In the genomic region with DNA sequence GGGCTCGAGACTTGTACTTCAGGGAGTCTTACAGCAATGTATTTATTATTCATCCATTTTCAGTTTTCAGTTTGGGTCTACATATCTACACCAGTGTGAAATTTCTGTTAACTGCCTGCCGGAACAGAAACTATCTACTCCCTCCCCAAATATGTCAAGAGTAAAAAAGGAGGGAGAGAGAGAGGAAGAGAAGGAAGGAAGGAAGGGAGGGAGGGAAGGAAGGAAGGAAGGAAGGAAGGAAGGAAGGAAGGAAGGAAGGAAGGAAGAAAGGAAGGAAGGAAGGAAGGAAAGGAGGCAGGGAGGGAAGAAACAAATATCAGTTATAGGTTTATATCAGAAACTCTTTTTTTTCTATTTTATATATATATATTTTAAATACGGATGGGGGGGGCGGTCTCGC, we compare ENCODE assay signal across 29 cellular contexts. TPM values are rescaled to one million over a fixed set of nuclear protein-coding genes. Genes with fewer than 3 reads are reported as not detected.
"Had no signal": no experiment of that assay in that cellular context is flagged by ENCODE, and none has a peak within 500 bp of the region (broad histone marks: within the 10 kb centered on the region; RNA-seq: fewer than 3 reads in every experiment).

No MANE protein-coding gene starts in this region.

- H3K4me3 Mint-ChIP-seq: activated CD4-positive, alpha-beta T cell treated with anti-CD3 and anti-CD28 coated beads for 36 hours; activated CD8-positive, alpha-beta T cell treated with anti-CD3 and anti-CD28 coated beads for 36 hours; activated naive CD4-positive, alpha-beta T cell treated with anti-CD3 and anti-CD28 coated beads, Interleukin-2, amount 10 ng/mL, durations not matched to agents 7 days and 5 days; activated naive CD8-positive, alpha-beta T cell treated with anti-CD3 and anti-CD28 coated beads, Interleukin-2, amount 10 ng/mL, durations not matched to agents 7 days and 5 days; activated T-cell treated with anti-CD3 and anti-CD28 coated beads, Interleukin-2, amount 50 U/mL, for 4 hours; brain had no signal

- H3K27ac ChIP-seq: ascending aorta, breast epithelium, cardiac muscle cell, colonic mucosa, epithelial cell of prostate, esophagus squamous epithelium, gastroesophageal sphincter had no signal

- H3K36me3 Mint-ChIP-seq: activated naive CD4-positive, alpha-beta T cell treated with anti-CD3 and anti-CD28 coated beads, Interleukin-2, amount 50 U/mL, for 72 hours had no signal

- H3K9me3 Mint-ChIP-seq: activated CD8-positive, alpha-beta T cell treated with anti-CD3 and anti-CD28 coated beads for 36 hours; activated naive CD4-positive, alpha-beta T cell treated with anti-CD3 and anti-CD28 coated beads, Interleukin-2, amount 10 ng/mL, durations not matched to agents 7 days and 5 days; activated naive CD4-positive, alpha-beta T cell treated with anti-CD3 and anti-CD28 coated beads, Interleukin-2, amount 50 U/mL, for 72 hours; activated naive CD8-positive, alpha-beta T cell treated with anti-CD3 and anti-CD28 coated beads, Interleukin-2, amount 10 ng/mL, durations not matched to agents 7 days and 5 days; activated T-cell treated with anti-CD3 and anti-CD28 coated beads, Interleukin-2, amount 50 U/mL, for 4 hours; brain had no signal

- ATAC-seq: activated CD4-positive, alpha-beta T cell treated with anti-CD3 and anti-CD28 coated beads for 36 hours; activated CD8-positive, alpha-beta T cell treated with anti-CD3 and anti-CD28 coated beads for 36 hours; activated naive CD4-positive, alpha-beta T cell treated with anti-CD3 and anti-CD28 coated beads, Interleukin-2, amount 50 U/mL, for 72 hours; activated T-cell treated with anti-CD3 and anti-CD28 coated beads, Interleukin-2, amount 50 U/mL, for 4 hours; gastroesophageal sphincter had no signal

- H3K9me3 ChIP-seq: ascending aorta, breast epithelium, colonic mucosa, esophagus squamous epithelium, gastroesophageal sphincter had no signal

- H3K27ac Mint-ChIP-seq: activated CD4-positive, alpha-beta T cell treated with anti-CD3 and anti-CD28 coated beads for 36 hours; activated CD8-positive, alpha-beta T cell treated with anti-CD3 and anti-CD28 coated beads for 36 hours; activated naive CD4-positive, alpha-beta T cell treated with anti-CD3 and anti-CD28 coated beads, Interleukin-2, amount 10 ng/mL, durations not matched to agents 7 days and 5 days; activated naive CD8-positive, alpha-beta T cell treated with anti-CD3 and anti-CD28 coated beads, Interleukin-2, amount 10 ng/mL, durations not matched to agents 7 days and 5 days; brain had no signal

- H3K36me3 ChIP-seq: ascending aorta, breast epithelium, cardiac muscle cell, colonic mucosa had no signal

- H3K4me1 Mint-ChIP-seq: brain had no signal

- H3K4me3 ChIP-seq: ascending aorta, breast epithelium, cardiac muscle cell, colonic mucosa, esophagus squamous epithelium, gastroesophageal sphincter had no signal

- H3K4me1 ChIP-seq: ascending aorta, breast epithelium, colonic mucosa, esophagus squamous epithelium, gastroesophageal sphincter had no signal

- DNase-seq: activated CD4-positive, alpha-beta T cell treated with anti-CD3 and anti-CD28 coated beads for 36 hours; activated CD4-positive, alpha-beta T cell treated with anti-CD3 and anti-CD28 coated beads, Interleukin-2, amount 50 U/mL, for 1 hour; activated CD4-positive, alpha-beta T cell treated with anti-CD3 and anti-CD28 coated beads, Interleukin-2, amount 50 U/mL, for 48 hours; activated CD4-positive, CD25-positive, alpha-beta regulatory T cell; activated CD4-positive, CD25-positive, alpha-beta regulatory T cell treated with anti-CD3 and anti-CD28 coated beads, Interleukin-2, amount 50 U/mL, for 72 hours; activated CD8-positive, alpha-beta memory T cell treated with anti-CD3 and anti-CD28 coated beads for 24 hours; activated CD8-positive, alpha-beta T cell treated with anti-CD3 and anti-CD28 coated beads for 36 hours; activated gamma-delta T cell; activated naive CD4-positive, alpha-beta T cell; activated naive CD4-positive, alpha-beta T cell treated with anti-CD3 and anti-CD28 coated beads, Interleukin-2, amount 10 ng/mL, durations not matched to agents 7 days and 5 days; activated naive CD8-positive, alpha-beta T cell treated with anti-CD3 and anti-CD28 coated beads, Interleukin-2, amount 10 ng/mL, durations not matched to agents 7 days and 5 days; activated T-cell treated with anti-CD3 and anti-CD28 coated beads, Interleukin-2, amount 50 U/mL, for 4 hours; central memory CD4-positive, alpha-beta T cell; cerebellar nuclear complex; colonic mucosa; effector CD8-positive, alpha-beta T cell; esophagus squamous epithelium; foreskin melanocyte; head of caudate nucleus; T-helper 2 cell had no signal

- H3K27me3 ChIP-seq: ascending aorta, cardiac muscle cell, colonic mucosa, esophagus squamous epithelium, gastroesophageal sphincter had no signal

- H3K27me3 Mint-ChIP-seq: activated CD4-positive, alpha-beta T cell treated with anti-CD3 and anti-CD28 coated beads for 36 hours; activated CD8-positive, alpha-beta T cell treated with anti-CD3 and anti-CD28 coated beads for 36 hours; activated naive CD4-positive, alpha-beta T cell treated with anti-CD3 and anti-CD28 coated beads, Interleukin-2, amount 10 ng/mL, durations not matched to agents 7 days and 5 days; activated naive CD8-positive, alpha-beta T cell treated with anti-CD3 and anti-CD28 coated beads, Interleukin-2, amount 10 ng/mL, durations not matched to agents 7 days and 5 days; brain had no signal

RNA-seq across cellular contexts. Expression of a gene that starts 20.4 kb away (rescaled TPM):
- total RNA-seq: ascending aorta, dermis microvascular lymphatic vessel endothelial cell, endothelial cell of umbilical vein had no signal
- polyA plus RNA-seq: endothelial cell of umbilical vein had no signal
